Comparison of ENCODE assay signal across 33 cellular contexts in genomic region chr1:237877628-237878027, GRCh38. TPM values are rescaled to one million over a fixed set of nuclear protein-coding genes. Genes with fewer than 3 reads are reported as not detected.
A peak's percentile ranks its signal among the peaks of the same experiment; 100 is the strongest.
DNase-seq lines count a peak whose midpoint lies in the region.
"Had no signal": no experiment of that assay in that cellular context is flagged by ENCODE, and none has a peak within 500 bp of the region (broad histone marks: within the 10 kb centered on the region; RNA-seq: fewer than 3 reads in every experiment).

No MANE protein-coding gene starts in this region.

- H3K36me3 ChIP-seq in HAP-1 (replicated peaks) (no peaks in the 10 kb centered on the region), SJCRH30 (no peaks in the 10 kb centered on the region; the same call in 1 of the 2 replicates)
- H3K36me3 ChIP-seq: brain microvascular endothelial cell, thoracic aorta, uterus had no signal

- H3K27ac ChIP-seq in SJCRH30: peak overlapping the region; percentile 46
- H3K27ac ChIP-seq: brain microvascular endothelial cell, skin epidermis, thoracic aorta, uterus had no signal

- H3K4me3 ChIP-seq in HAP-1 (no peak overlapping the region), SJCRH30 (no peak overlapping the region)
- H3K4me3 ChIP-seq: skin epidermis, thoracic aorta, uterus had no signal

- H3K9me3 ChIP-seq in HAP-1 (no peaks in the 10 kb centered on the region), SJCRH30 (replicated peaks) (no peaks in the 10 kb centered on the region)
- H3K9me3 ChIP-seq: thoracic aorta, uterus had no signal

- in situ Hi-C loops in HAP-1 (cut with MboI; ENCODE audit: low sequenced_read_pairs): no loop called here

- H3K4me1 ChIP-seq in HAP-1 (peaks cover 11% of the 10 kb centered on the region), SJCRH30 (peaks cover 52% of the 10 kb centered on the region)
- H3K4me1 ChIP-seq: uterus had no signal

- DNase-seq in HAP-1 (ENCODE audit: low spot score in 2 of 2): peak; percentile 22 to 63
- DNase-seq in SJCRH30: peak; percentile 39 to 80
- peak; percentile 13 for DNase-seq in globus pallidus (ENCODE audit: low spot score)
- DNase-seq in pons (ENCODE audit: low spot score): peak; percentile 64
- no peak for DNase-seq in NCI-H146 (lab: John Stamatoyannopoulos, UW)
- DNase-seq in NCI-H748 treated with DMSO at 0.1 percent for 48 hours (lab: John Stamatoyannopoulos, UW): no peak
- no peak for DNase-seq in cortex of kidney (lab: John Stamatoyannopoulos, UW)
- DNase-seq: activated CD4-positive, alpha-beta T cell treated with anti-CD3 and anti-CD28 coated beads, Interleukin-2, amount 10 ng/mL, durations not matched to agents 7 days and 5 days; activated CD8-positive, alpha-beta memory T cell treated with anti-CD3 and anti-CD28 coated beads, Interleukin-2, amount 10 ng/mL, durations not matched to agents 7 days and 5 days; activated naive CD4-positive, alpha-beta T cell treated with Interleukin-2 at 50 U/mL for 16 hours; activated T-cell treated with anti-CD3 and anti-CD28 coated beads, Interleukin-2, amount 50 U/mL, for 48 hours; brain microvascular endothelial cell; CD4-positive, CD25-positive, alpha-beta regulatory T cell; DMS153; effector CD8-positive, alpha-beta T cell; foreskin fibroblast; left colon; mesenchymal stem cell; NCI-H1105; NCI-H2081; NCI-H226; NCI-H774; occipital lobe; stimulated activated naive CD8-positive, alpha-beta T cell treated with anti-CD3 and anti-CD28 coated beads, Interleukin-15, Interleukin-2, amounts not matched to agents 100 U/mL and 50 U/mL, for 24 hours; uterus had no signal

- H3K27me3 ChIP-seq in HAP-1 (ENCODE audit: low read depth) (no peaks in the 10 kb centered on the region), SJCRH30 (no peaks in the 10 kb centered on the region)
- H3K27me3 ChIP-seq: brain microvascular endothelial cell, uterus had no signal

RNA-seq across cellular contexts. Expression of gene ZP4, which starts 13.1 kb away (rescaled TPM):
- not detected in 2 replicates for total RNA-seq in SJCRH30 (2014; rRNA removed; shearing (Covaris generic))
- total RNA-seq: activated CD4-positive, alpha-beta T cell treated with anti-CD3 and anti-CD28 coated beads, Interleukin-2, amount 10 ng/mL, durations not matched to agents 7 days and 5 days; activated CD8-positive, alpha-beta memory T cell treated with anti-CD3 and anti-CD28 coated beads, Interleukin-2, amount 10 ng/mL, durations not matched to agents 7 days and 5 days; CD4-positive, CD25-positive, alpha-beta regulatory T cell; cerebellum; esophagus mucosa; H1; HepG2; left colon; LHCN-M2; occipital lobe; thoracic aorta; uterus; WTC11 had no signal

Comparison
In these comparisons a context has a peak if more than half of its experiments do, and no peak if none do; other contexts are left out.
1. DNase-seq: peak in HAP-1 (2 of 2), SJCRH30 (2 of 2), globus pallidus (single experiment) and pons (single experiment); none in NCI-H146 (single experiment), NCI-H748 treated with DMSO at 0.1 percent for 48 hours (single experiment) and cortex of kidney (single experiment).